In genomic region chr22:35308480-35308945, GRCh38 we compare ENCODE assay signal across 9 cellular contexts. TPM values are rescaled to one million over a fixed set of nuclear protein-coding genes. Genes with fewer than 3 reads are reported as not detected.
DNase-seq lines count a peak whose midpoint lies in the region; ATAC-seq, FAIRE-seq and TF ChIP-seq lines count a peak whose summit lies in the region.
"Had no signal": no experiment of that assay in that cellular context is flagged by ENCODE, and none has a peak within 500 bp of the region (broad histone marks: within the 10 kb centered on the region; RNA-seq: fewer than 3 reads in every experiment).

No MANE protein-coding gene starts in this region.

- no peak overlapping the region for H3K27ac Mint-ChIP-seq in GM23338

- no peak for TF ChIP-seq RAD21 in GM12878 (IDR thresholded peaks at IDR 0.05; ENCODE audit: insufficient read depth, low read depth, low read length)

- H3K4me1 Mint-ChIP-seq in GM23338, result peaks cover 28% of the 10 kb centered on the region

- H2AFZ ChIP-seq in GM12878 (ENCODE audit: control insufficient read depth, low read depth, low read length), result no peak overlapping the region
- no peak overlapping the region for H2AFZ ChIP-seq in GM23338

- FAIRE-seq in GM12878 (lab: Jason Lieb, UNC), result no peak
- FAIRE-seq: colon had no signal

- BruUV-seq in GM12878 (replicated peaks; lab: Mats Ljungman, UMichigan), result no TSS peak

- 0 out of 2 replicates have a peak, but pooled peaks cover 2% of the 10 kb centered on the region for H3F3A ChIP-seq in GM23338 (replicated peaks; ENCODE audit: low read depth)

- intact Hi-C loops in GM12878 (cut with micrococcal nuclease; ENCODE audit: unreplicated experiment), result loop anchor here (5.0 kb wide), 3 partner anchors 51 to 181 kb away; partner anchors contain the start of genes HMGXB4 and MCM5
- intact Hi-C loops in breast epithelium (cut with DNase I; ENCODE audit: low total_unique reads), result no loop called here

- H3K27me3 Mint-ChIP-seq in GM23338 (ENCODE audit: insufficient read depth, low read depth, poor library complexity), result peaks cover 5% of the 10 kb centered on the region

- ATAC-seq in GM18498 (IDR thresholded peaks at IDR 0.05; ENCODE audit: unreplicated experiment) (peak; percentile 42), GM21381 (IDR thresholded peaks at IDR 0.05; ENCODE audit: unreplicated experiment) (peak; percentile 52), HG03342 (IDR thresholded peaks at IDR 0.05; ENCODE audit: unreplicated experiment) (peak; percentile 33), GM12878 (peak; percentile 51), GM23338 (no peak)

- H3K4me3 ChIP-seq in GM12878 (peak overlapping the region; percentile 28; the same call in 1 of the 2 replicates), GM23338 (no peak overlapping the region), breast epithelium (no peak overlapping the region)

- no peaks in the 10 kb centered on the region for H3K36me3 Mint-ChIP-seq in GM23338 (ENCODE audit: low read depth)

- H3K9me2 ChIP-seq in GM23338 (ENCODE audit: insufficient read depth), result no peaks in the 10 kb centered on the region

- no peaks in the 10 kb centered on the region; the same call in 2 of the 3 replicates for H3K9me3 Mint-ChIP-seq in GM23338

- TF ChIP-seq POLR2A in GM12878 (IDR thresholded peaks at IDR 0.05; ENCODE audit: low read depth, low read length), result no peak
- no peak for TF ChIP-seq POLR2A in breast epithelium (IDR thresholded peaks at IDR 0.05)

- H3K4me2 ChIP-seq in GM12878 (ENCODE audit: control insufficient read depth, insufficient read depth) (peak overlapping the region; percentile 59), GM23338 (no peak overlapping the region)

- no peaks in the 10 kb centered on the region for H3K36me3 ChIP-seq in GM12878 (ENCODE audit: control insufficient read depth in 2 of 2, insufficient read depth in 2 of 2, low read length in 1 of 2)
- no peaks in the 10 kb centered on the region for H3K36me3 ChIP-seq in GM23338 (ENCODE audit: insufficient read depth)
- no peaks in the 10 kb centered on the region for H3K36me3 ChIP-seq in breast epithelium

- H3K27ac ChIP-seq in GM12878 (ENCODE audit: control insufficient read depth, insufficient read depth) (peak overlapping the region; percentile 81), GM23338 (ENCODE audit: low read depth) (no peak overlapping the region), breast epithelium (no peak overlapping the region)

- POLR2A ChIA-PET in GM12878 (lab: Charles Lee), result interaction anchor here (1.0 to 3.0 kb wide), 2 partner anchors 9 to 102 kb away, joined by 4 to 23 read pairs; partner anchors contain the start of gene TOM1

- H3K27me3 ChIP-seq in GM12878 (replicated peaks in 1 of 2; ENCODE audit: control insufficient read depth in 2 of 2, insufficient read depth in 2 of 2, low read length in 1 of 2) (no peaks in the 10 kb centered on the region), GM23338 (ENCODE audit: insufficient read depth) (no peaks in the 10 kb centered on the region), breast epithelium (no peaks in the 10 kb centered on the region)

- in situ Hi-C loops in GM12878 (cut with MboI), result no loop called here

- peaks cover 67% of the 10 kb centered on the region for H3K4me1 ChIP-seq in GM12878 (ENCODE audit: control insufficient read depth, insufficient read depth, low read length)
- peaks cover 4% of the 10 kb centered on the region; the same call in 1 of the 2 replicates for H3K4me1 ChIP-seq in GM23338 (ENCODE audit: insufficient read depth)
- H3K4me1 ChIP-seq in breast epithelium, result peaks cover 6 to 20% of the 10 kb centered on the region in 2 donors

- SMC1A ChIA-PET in GM12878 (lab: Charles Lee; ENCODE audit: uncharacterized antibody, unreplicated experiment), result interaction anchor here (1.5 to 4.1 kb wide), 3 partner anchors 9 to 102 kb away, joined by 5 to 23 read pairs (median 7); partner anchors contain the start of gene TOM1

- H4K20me1 ChIP-seq in GM12878 (ENCODE audit: control insufficient read depth, insufficient read depth) (no peaks in the 10 kb centered on the region), GM23338 (replicated peaks; ENCODE audit: insufficient read depth) (no peaks in the 10 kb centered on the region; the same call in 1 of the 2 replicates)

- CTCF ChIA-PET in GM12878 (lab: Yijun Ruan, JAX), result no interaction called here

- 0 out of 2 replicates have a peak overlapping the region, but pooled peaks have one; percentile 5 for H3K9ac ChIP-seq in GM12878 (ENCODE audit: control insufficient read depth, insufficient read depth, low read length)

- peak in 1 of 2 experiments; percentile 83; a peak in 2 of 4 replicates for TF ChIP-seq EP300 in GM12878 (IDR thresholded peaks at IDR 0.05; ENCODE audit: borderline replicate concordance in 1 of 2, control insufficient read depth in 1 of 2, low read depth in 2 of 2, low read length in 2 of 2)

- 0% methylated on average over 5 of the region's 5 CpGs for WGBS in GM12878 (ENCODE audit: insufficient coverage, insufficient replicate concordance, low lambda C conversion rate, missing lambda C conversion rate)

- H3K79me2 ChIP-seq in GM12878 (ENCODE audit: control insufficient read depth, insufficient read depth, low read length), result peaks cover 7% of the 10 kb centered on the region
- H3K79me2 ChIP-seq in GM23338 (replicated peaks; ENCODE audit: insufficient read depth), result peaks cover 3% of the 10 kb centered on the region

- H3K9me3 ChIP-seq in GM12878 (replicated peaks; ENCODE audit: control insufficient read depth, insufficient read depth, low read length) (no peaks in the 10 kb centered on the region), breast epithelium (no peaks in the 10 kb centered on the region)

- no peak overlapping the region for H3K4me3 Mint-ChIP-seq in GM23338

- RAD21 ChIA-PET in GM12878 (lab: Charles Lee; ENCODE audit: unreplicated experiment), result interaction anchor here (0.8 to 4.8 kb wide), 5 partner anchors 9 to 101 kb away, joined by 3 to 16 read pairs (median 7); partner anchors contain the start of gene TOM1

- TF ChIP-seq CTCF in GM12878 (IDR thresholded peaks at IDR 0.05 in 2 of 3, conservative IDR thresholded peaks at IDR 0.05 in 1 of 3; ENCODE audit: control insufficient read depth in 2 of 3, extremely low read depth in 1 of 3, insufficient read depth in 1 of 3, low read depth in 3 of 3, low read length in 3 of 3) (no peak), GM23338 (conservative IDR thresholded peaks at IDR 0.05; ENCODE audit: low read depth in 2 of 2) (no peak), breast epithelium (IDR thresholded peaks at IDR 0.05) (no peak)

- DNase-seq in GM12878 (ENCODE audit: low read depth, low spot score) (peak; percentile 88), GM23338 (ENCODE audit: low spot score) (no peak), HuH-7 (ENCODE audit: low spot score) (no peak), NCI-H146 treated with DMSO at 0.1 percent for 48 hours (lab: John Stamatoyannopoulos, UW; ENCODE audit: unreplicated experiment) (no peak), breast epithelium (ENCODE audit: low spot score in 2 of 2) (no peak)

TF ChIP-seq in GM12878, 131 proteins besides CTCF, POLR2A, EP300 and RAD21 (continues in another document):
- peak; percentile 91; the same call in 1 of the 2 replicates for TF ChIP-seq MTA3 (IDR thresholded peaks at IDR 0.05; ENCODE audit: borderline replicate concordance, low read length)

TF ChIP-seq in GM23338, 12 proteins besides CTCF, POLR2A, EP300 and RAD21 (continues in another document):
- no peak for TF ChIP-seq ZNF331 (CRISPR knock-in tag; IDR thresholded peaks at IDR 0.05; ENCODE audit: low read depth)

RNA-seq across cellular contexts. Expression of gene TOM1, which starts 8.8 kb away (rescaled TPM):
- 124 and 147 TPM in 2 replicates for total RNA-seq in GM12878 (2013; cell fraction: nucleolus; rRNA removed)
- 33.5 and 37.3 TPM in 2 replicates for total RNA-seq in GM12878 (2014; rRNA removed)
- 17.3 and 18.2 TPM in 2 replicates for total RNA-seq in GM12878 (2014; rRNA removed; fragmentation: Illumina TruSeq; extraction: Trizol)
- total RNA-seq in GM12878 (2021), result 36.4 and 37.9 TPM in 2 replicates
- 23.4 TPM for polyA plus RNA-seq in GM12878 (2011; ENCODE audit: low read depth)
- polyA plus RNA-seq in GM12878 (2011; rRNA removed), result 32.2 and 64.6 TPM in 2 replicates
- 77.4 and 79.3 TPM in 2 replicates for polyA plus RNA-seq in GM12878 (2011; cell fraction: cytosol; rRNA removed)
- 95.7 and 99.1 TPM in 2 replicates for polyA plus RNA-seq in GM12878 (2011; cell fraction: nucleus; rRNA removed)
- 31.1 and 35.7 TPM in 2 replicates for polyA plus RNA-seq in GM12878 (2012)
- 33.0 and 60.6 TPM in 2 replicates for polyA plus RNA-seq in GM12878 (2014; fragmentation: Illumina TruSeq; extraction: Trizol)
- 1 to 10 TPM; 2.2 to 2.9 TPM for polyA plus RNA-seq in GM12878 (2014; fragmentation: Nextera tagmentation; extraction: Ambion mirVana)
- polyA plus RNA-seq in GM12878 (2014; rRNA removed), result 40.5 and 43.3 TPM in 2 replicates
- polyA plus RNA-seq in GM12878 (2016; fragmentation: Nextera tagmentation; extraction: Ambion mirVana), result 10 to 100 TPM; 50.4 to 53.6 TPM
- polyA minus RNA-seq in GM12878 (2011; rRNA and poly(A)+ RNA removed), result 112 and 113 TPM in 2 replicates
- 20.8 and 21.0 TPM in 2 replicates for polyA minus RNA-seq in GM12878 (2011; cell fraction: cytosol; rRNA and poly(A)+ RNA removed)
- 51.9 and 56.4 TPM in 2 replicates for polyA minus RNA-seq in GM12878 (2011; cell fraction: nucleus; rRNA and poly(A)+ RNA removed)
- total RNA-seq in GM23338 (2014; rRNA removed; shearing (Covaris generic)), result 17.8 and 28.0 TPM in 2 replicates
- 9.1 and 10.9 TPM in 2 replicates for polyA plus RNA-seq in GM23338 (2016; fragmentation: Nextera tagmentation; extraction: Ambion mirVana)
- total RNA-seq in breast epithelium, result 100 to 1,000 TPM in 2 of 3 donors, 10 to 100 TPM in 1; 85.6 to 106 (median 105) TPM

RNA-seq across cellular contexts. Expression of gene HMGXB4, which starts 51.2 kb away (rescaled TPM):
- total RNA-seq in GM12878 (2013; cell fraction: nucleolus; rRNA removed), result 113 and 123 TPM in 2 replicates
- total RNA-seq in GM12878 (2014; rRNA removed) (15.5 and 17.1 TPM in 2 replicates), GM12878 (2014; rRNA removed; fragmentation: Illumina TruSeq; extraction: Trizol) (22.2 and 23.9 TPM in 2 replicates), GM12878 (2021) (24.9 and 26.1 TPM in 2 replicates), breast epithelium (10 to 100 TPM; 12.8 to 28.5 (median 26.2) TPM)
- polyA plus RNA-seq in GM12878 (2011; ENCODE audit: low read depth), result 10.4 TPM
- polyA plus RNA-seq in GM12878 (2011; rRNA removed) (36.2 and 44.4 TPM in 2 replicates), GM12878 (2014; fragmentation: Illumina TruSeq; extraction: Trizol) (32.9 and 39.5 TPM in 2 replicates), GM12878 (2014; fragmentation: Nextera tagmentation; extraction: Ambion mirVana) (10 to 100 TPM; 32.1 to 44.5 TPM), GM12878 (2014; rRNA removed) (17.2 and 20.4 TPM in 2 replicates), GM12878 (2016; fragmentation: Nextera tagmentation; extraction: Ambion mirVana) (10 to 100 TPM; 21.0 to 23.8 TPM), GM23338 (2016; fragmentation: Nextera tagmentation; extraction: Ambion mirVana) (56.7 and 64.9 TPM in 2 replicates)
- polyA plus RNA-seq in GM12878 (2011; cell fraction: cytosol; rRNA removed), result 16.3 and 18.0 TPM in 2 replicates
- 27.4 and 31.0 TPM in 2 replicates for polyA plus RNA-seq in GM12878 (2011; cell fraction: nucleus; rRNA removed)
- polyA plus RNA-seq in GM12878 (2012), result 14.7 and 17.1 TPM in 2 replicates
- polyA minus RNA-seq in GM12878 (2011; rRNA and poly(A)+ RNA removed), result 51.0 and 52.7 TPM in 2 replicates
- polyA minus RNA-seq in GM12878 (2011; cell fraction: cytosol; rRNA and poly(A)+ RNA removed), result 10.6 and 11.3 TPM in 2 replicates
- polyA minus RNA-seq in GM12878 (2011; cell fraction: nucleus; rRNA and poly(A)+ RNA removed), result 34.0 and 57.1 TPM in 2 replicates
- 33.1 and 34.7 TPM in 2 replicates for total RNA-seq in GM23338 (2014; rRNA removed; shearing (Covaris generic))
